8 cellular contexts compared by ENCODE assay signal in genomic region chr9:127915801-127916664, GRCh38. TPM values are rescaled to one million over a fixed set of nuclear protein-coding genes. Genes with fewer than 3 reads are reported as not detected.
DNase-seq lines count a peak whose midpoint lies in the region; ATAC-seq and TF ChIP-seq lines count a peak whose summit lies in the region.

No MANE protein-coding gene starts in this region.

- H2AFZ ChIP-seq in smooth muscle cell (ENCODE audit: low read depth): peak overlapping the region; percentile 79

- peaks cover 58% of the 10 kb centered on the region for H3K4me1 Mint-ChIP-seq in activated CD8-positive, alpha-beta T cell treated with anti-CD3 and anti-CD28 coated beads for 36 hours (ENCODE audit: low read depth)

- ATAC-seq in activated CD8-positive, alpha-beta T cell treated with anti-CD3 and anti-CD28 coated beads for 36 hours: peak; percentile 19
- ATAC-seq in left ventricle myocardium superior (peak; percentile 3), GM21526 (IDR thresholded peaks at IDR 0.05; ENCODE audit: low FRiP score, unreplicated experiment) (no peak), HG02642 (IDR thresholded peaks at IDR 0.05; ENCODE audit: poor library complexity, unreplicated experiment) (no peak)

- H3K27me3 ChIP-seq in BJ (ENCODE audit: control insufficient read depth, insufficient read depth, low read length) (no peaks in the 10 kb centered on the region), H7 (ENCODE audit: control insufficient read depth, insufficient read depth, low read length) (peaks cover 7% of the 10 kb centered on the region; the same call in 1 of the 2 replicates), smooth muscle cell (ENCODE audit: low read depth) (no peaks in the 10 kb centered on the region)

- H3K27ac ChIP-seq in smooth muscle cell (ENCODE audit: low read depth): no peak overlapping the region

- H3K4me3 ChIP-seq in BJ (ENCODE audit: low read depth, low read length) (peak overlapping the region; percentile 51), H7 (ENCODE audit: insufficient read depth, low read depth, low read length) (peak overlapping the region; percentile 69), smooth muscle cell (peak overlapping the region; percentile 61)

- peak overlapping the region; percentile 93 for H3K27ac Mint-ChIP-seq in activated CD8-positive, alpha-beta T cell treated with anti-CD3 and anti-CD28 coated beads for 36 hours

- peaks cover 4% of the 10 kb centered on the region for H3K4me1 ChIP-seq in smooth muscle cell (ENCODE audit: low read depth)

- H3K9me3 Mint-ChIP-seq in activated CD8-positive, alpha-beta T cell treated with anti-CD3 and anti-CD28 coated beads for 36 hours: no peaks in the 10 kb centered on the region

- POLR2A ChIA-PET in BJ (lab: Charles Lee): interaction anchor here (0.6 kb wide), 1 partner anchor 49 kb away, joined by 3 read pairs; no protein-coding TSS in a partner anchor
- POLR2A ChIA-PET in activated CD8-positive, alpha-beta T cell treated with anti-CD3 and anti-CD28 coated beads for 36 hours (lab: Charles Lee): interaction anchor here (0.5 to 5.7 kb wide), 12 partner anchors 11 to 465 kb away, joined by 3 to 57 read pairs (median 5); partner anchors contain the start of genes CDK9, DPM2, RPL12 and SH2D3C

- WGBS in smooth muscle cell (ENCODE audit: low lambda C conversion rate): 68% methylated on average over 22 of the region's 23 CpGs

- peaks cover 24% of the 10 kb centered on the region for H3K36me3 Mint-ChIP-seq in activated CD8-positive, alpha-beta T cell treated with anti-CD3 and anti-CD28 coated beads for 36 hours (ENCODE audit: low read depth)

- intact Hi-C loops in activated CD8-positive, alpha-beta T cell treated with anti-CD3 and anti-CD28 coated beads for 36 hours (cut with micrococcal nuclease): loop anchor here (5.0 kb wide), 1 partner anchor 134 kb away; no protein-coding TSS in a partner anchor
- intact Hi-C loops in left ventricle myocardium superior (cut with micrococcal nuclease): no loop called here

- H3F3A ChIP-seq in smooth muscle cell (ENCODE audit: low read depth): peaks cover 11% of the 10 kb centered on the region

- H3K9me3 ChIP-seq in smooth muscle cell (replicated peaks; ENCODE audit: low read depth): no peaks in the 10 kb centered on the region

- peaks cover 10% of the 10 kb centered on the region for H3K36me3 ChIP-seq in BJ (ENCODE audit: control insufficient read depth, insufficient read depth, low read length)
- H3K36me3 ChIP-seq in H7 (replicated peaks; ENCODE audit: control insufficient read depth, insufficient read depth, low read length): no peaks in the 10 kb centered on the region; the same call in 1 of the 2 replicates
- no peaks in the 10 kb centered on the region for H3K36me3 ChIP-seq in smooth muscle cell (ENCODE audit: low read depth)

- peak overlapping the region; percentile 87 for H3K4me3 Mint-ChIP-seq in activated CD8-positive, alpha-beta T cell treated with anti-CD3 and anti-CD28 coated beads for 36 hours

- TF ChIP-seq CTCF in BJ (IDR thresholded peaks at IDR 0.05; ENCODE audit: insufficient read depth, low read depth, low read length) (no peak), smooth muscle cell (IDR thresholded peaks at IDR 0.05; ENCODE audit: borderline replicate concordance, insufficient read depth, poor library complexity, severe bottlenecking) (no peak)
- no peak for TF ChIP-seq CTCF in activated CD8-positive, alpha-beta T cell treated with anti-CD3 and anti-CD28 coated beads for 36 hours (IDR thresholded peaks at IDR 0.05)

- no peaks in the 10 kb centered on the region for H4K20me1 ChIP-seq in smooth muscle cell (ENCODE audit: low read depth)

- CTCF ChIA-PET in BJ (lab: Yijun Ruan, JAX): interaction anchor here (0.6 to 2.5 kb wide), 7 partner anchors 11 to 676 kb away, joined by 3 to 6 read pairs (median 3); no protein-coding TSS in a partner anchor
- CTCF ChIA-PET in activated CD8-positive, alpha-beta T cell treated with anti-CD3 and anti-CD28 coated beads for 36 hours (lab: Charles Lee): interaction anchor here (0.7 to 4.7 kb wide), 14 partner anchors 9 to 182 kb away, joined by 3 to 23 read pairs (median 4); partner anchors contain the start of gene TOR2A

- no peak overlapping the region for H3K9ac ChIP-seq in smooth muscle cell (ENCODE audit: low read depth)

- H3K4me2 ChIP-seq in smooth muscle cell: peak overlapping the region; percentile 89

- DNase-seq in BJ (ENCODE audit: low read depth) (no peak), H7 (peak; percentile 65), left ventricle myocardium superior (no peak), smooth muscle cell (lab: John Stamatoyannopoulos, UW; ENCODE audit: unreplicated experiment) (no peak), HPDE6-E6E7 (ENCODE audit: extremely low spot score) (no peak)
- DNase-seq in activated CD8-positive, alpha-beta T cell treated with anti-CD3 and anti-CD28 coated beads for 36 hours: peak; percentile 81

- no peaks in the 10 kb centered on the region for H3K79me2 ChIP-seq in smooth muscle cell (ENCODE audit: low read depth)

- H3K27me3 Mint-ChIP-seq in activated CD8-positive, alpha-beta T cell treated with anti-CD3 and anti-CD28 coated beads for 36 hours: no peaks in the 10 kb centered on the region

RNA-seq across cellular contexts. Expression of gene ST6GALNAC4, which starts 0.8 kb away (rescaled TPM):
- polyA plus RNA-seq in BJ (2011; rRNA removed) (21.4 and 35.5 TPM in 2 replicates), smooth muscle cell (12.1 and 13.6 TPM in 2 replicates)
- 20.2 and 28.6 TPM in 2 replicates for polyA minus RNA-seq in BJ (2011; rRNA and poly(A)+ RNA removed)
- 18.5 and 24.6 TPM in 2 replicates for total RNA-seq in H7 (2014; rRNA removed; shearing (Covaris generic))
- total RNA-seq in activated CD8-positive, alpha-beta T cell treated with anti-CD3 and anti-CD28 coated beads for 36 hours: 10 to 100 TPM; 34.3 to 34.9 TPM
- total RNA-seq in left ventricle myocardium superior (28.5 TPM), smooth muscle cell (5.3 and 22.5 TPM in 2 replicates)

RNA-seq across cellular contexts. Expression of gene PIP5KL1, which starts 14.5 kb away (rescaled TPM):
- polyA plus RNA-seq in BJ (2011; rRNA removed) (1.9 and 2.3 TPM in 2 replicates), smooth muscle cell (2.7 and 9.7 TPM in 2 replicates)
- 0.98 and 1.1 TPM in 2 replicates for polyA minus RNA-seq in BJ (2011; rRNA and poly(A)+ RNA removed)
- total RNA-seq in H7 (2014; rRNA removed; shearing (Covaris generic)): 0.94 and 3.4 TPM in 2 replicates
- 1 to 10 TPM; 1.7 to 2.5 TPM for total RNA-seq in activated CD8-positive, alpha-beta T cell treated with anti-CD3 and anti-CD28 coated beads for 36 hours
- total RNA-seq in left ventricle myocardium superior (not detected), smooth muscle cell (1.1 and 9.2 TPM in 2 replicates)

RNA-seq across cellular contexts. Expression of gene ST6GALNAC6, which starts 16.6 kb away (rescaled TPM):
- polyA plus RNA-seq in BJ (2011; rRNA removed) (48.5 and 78.3 TPM in 2 replicates), smooth muscle cell (48.8 and 65.8 TPM in 2 replicates)
- polyA minus RNA-seq in BJ (2011; rRNA and poly(A)+ RNA removed): 35.8 and 60.1 TPM in 2 replicates
- 30.6 and 37.4 TPM in 2 replicates for total RNA-seq in H7 (2014; rRNA removed; shearing (Covaris generic))
- total RNA-seq in activated CD8-positive, alpha-beta T cell treated with anti-CD3 and anti-CD28 coated beads for 36 hours: 10 to 100 TPM; 36.9 to 38.8 TPM
- total RNA-seq in left ventricle myocardium superior (50.5 TPM), smooth muscle cell (34.3 and 36.4 TPM in 2 replicates)

RNA-seq across cellular contexts. Expression of gene DPM2, which starts 21.6 kb away (rescaled TPM):
- polyA plus RNA-seq in BJ (2011; rRNA removed) (35.0 and 55.3 TPM in 2 replicates), smooth muscle cell (68.5 and 72.8 TPM in 2 replicates)
- polyA minus RNA-seq in BJ (2011; rRNA and poly(A)+ RNA removed): 32.4 and 49.5 TPM in 2 replicates
- 38.3 and 45.6 TPM in 2 replicates for total RNA-seq in H7 (2014; rRNA removed; shearing (Covaris generic))
- 10 to 100 TPM; 41.3 to 43.9 TPM for total RNA-seq in activated CD8-positive, alpha-beta T cell treated with anti-CD3 and anti-CD28 coated beads for 36 hours
- total RNA-seq in left ventricle myocardium superior (11.1 TPM), smooth muscle cell (23.6 and 26.0 TPM in 2 replicates)

RNA-seq across cellular contexts. Expression of gene AK1, which starts 38.6 kb away (rescaled TPM):
- 65.1 and 102 TPM in 2 replicates for polyA plus RNA-seq in BJ (2011; rRNA removed)
- polyA minus RNA-seq in BJ (2011; rRNA and poly(A)+ RNA removed): 4.2 and 8.3 TPM in 2 replicates
- total RNA-seq in H7 (2014; rRNA removed; shearing (Covaris generic)): 18.5 and 20.4 TPM in 2 replicates
- 10 to 100 TPM; 12.1 to 14.8 TPM for total RNA-seq in activated CD8-positive, alpha-beta T cell treated with anti-CD3 and anti-CD28 coated beads for 36 hours
- total RNA-seq in left ventricle myocardium superior: 853 TPM
- 22.2 and 52.4 TPM in 2 replicates for total RNA-seq in smooth muscle cell
- 97.8 and 115 TPM in 2 replicates for polyA plus RNA-seq in smooth muscle cell

Comparison
In these comparisons a context has a peak if more than half of its experiments do, and no peak if none do; other contexts are left out.
1. DNase-seq: peak in H7 (single experiment) and activated CD8-positive, alpha-beta T cell treated with anti-CD3 and anti-CD28 coated beads for 36 hours (single experiment); none in BJ (single experiment), left ventricle myocardium superior (single experiment), smooth muscle cell (single experiment) and HPDE6-E6E7 (single experiment).
2. ATAC-seq: peak in activated CD8-positive, alpha-beta T cell treated with anti-CD3 and anti-CD28 coated beads for 36 hours (single experiment) and left ventricle myocardium superior (single experiment); none in GM21526 (single experiment) and HG02642 (single experiment).
3. Peak in every context shown above with its lines, with median percentiles within 50 percentile points of each other: H3K4me3 ChIP-seq.